ENCODE assay signal across 15 cellular contexts in genomic region chr4:67721770-67722597, GRCh38. TPM values are rescaled to one million over a fixed set of nuclear protein-coding genes. Genes with fewer than 3 reads are reported as not detected.
DNase-seq lines count a peak whose midpoint lies in the region; ATAC-seq and TF ChIP-seq lines count a peak whose summit lies in the region.
"Had no signal": no experiment of that assay in that cellular context is flagged by ENCODE, and none has a peak within 500 bp of the region (broad histone marks: within the 10 kb centered on the region; RNA-seq: fewer than 3 reads in every experiment).

No MANE protein-coding gene starts in this region.

- no peak; the same call in 1 of the 2 replicates for TF ChIP-seq EP300 in Ishikawa (IDR thresholded peaks at IDR 0.05; ENCODE audit: borderline replicate concordance)

- in situ Hi-C loops in astrocyte of the spinal cord (cut with HindIII; ENCODE audit: low sequenced_read_pairs): no loop called here

- no peak for ATAC-seq in HG03442 (IDR thresholded peaks at IDR 0.05; ENCODE audit: unreplicated experiment)
- ATAC-seq: stimulated activated naive CD8-positive, alpha-beta T cell treated with anti-CD3 and anti-CD28 coated beads, Interleukin-15, Interleukin-2, amounts not matched to agents 100 U/mL and 50 U/mL, for 24 hours had no signal

- TF ChIP-seq CTCF in Calu3 (IDR thresholded peaks at IDR 0.05; ENCODE audit: unreplicated experiment) (no peak), astrocyte of the spinal cord (IDR thresholded peaks at IDR 0.05; ENCODE audit: low read depth, low read length) (no peak)

- no peak overlapping the region for H3K4me3 ChIP-seq in astrocyte of the spinal cord (ENCODE audit: low read depth, low read length)
- H3K4me3 ChIP-seq: BLaER1 treated with 17β-estradiol and CSF1 and Interleukin-3, amounts not matched to agents 10 nM and 100 nM had no signal

- no peaks in the 10 kb centered on the region for H3K9me3 Mint-ChIP-seq in Calu3 (ENCODE audit: low read depth, unreplicated experiment)

- no peak for TF ChIP-seq RAD21 in Ishikawa (IDR thresholded peaks at IDR 0.05; ENCODE audit: low read depth)

- no peaks in the 10 kb centered on the region for H3K27me3 Mint-ChIP-seq in Calu3 (ENCODE audit: unreplicated experiment)

- intact Hi-C loops in Calu3 (cut with micrococcal nuclease; ENCODE audit: unreplicated experiment): no loop called here

- no peaks in the 10 kb centered on the region for H3K4me1 Mint-ChIP-seq in Calu3 (ENCODE audit: low read depth, unreplicated experiment)

- no peak overlapping the region for H3K27ac Mint-ChIP-seq in Calu3 (ENCODE audit: unreplicated experiment)

- H3K36me3 Mint-ChIP-seq in Calu3 (ENCODE audit: insufficient read depth, unreplicated experiment): no peaks in the 10 kb centered on the region

- DNase-seq in Calu3 (peak; percentile 17), astrocyte of the spinal cord (ENCODE audit: low read depth, low spot score) (peak; percentile 44), islet precursor cell (peak; percentile 77), NCI-H69 (lab: John Stamatoyannopoulos, UW) (no peak), HuH-7.5 (ENCODE audit: low spot score) (no peak)
- DNase-seq in stimulated activated CD8-positive, alpha-beta memory T cell treated with anti-CD3 and anti-CD28 coated beads, Interleukin-4, amount 100 ng/mL, for 48 hours: no peak
- DNase-seq: effector CD8-positive, alpha-beta T cell; hippocampal formation; NCI-H2029; stimulated activated CD4-positive, alpha-beta T cell treated with anti-CD3 and anti-CD28 coated beads, Interleukin-4, amount 100 ng/mL, for 1 hour; stimulated activated naive CD8-positive, alpha-beta T cell treated with anti-CD3 and anti-CD28 coated beads, Interleukin-15, Interleukin-2, amounts not matched to agents 100 U/mL and 50 U/mL, for 24 hours; T-helper 1 cell had no signal

- CTCF ChIA-PET in Calu3 (lab: Charles Lee): no interaction called here

- H3K4me3 Mint-ChIP-seq in Calu3 (ENCODE audit: low read depth, unreplicated experiment): no peak overlapping the region

- BruUV-seq in Calu3 (replicated peaks; lab: Mats Ljungman, UMichigan): no TSS peak

TF ChIP-seq in Ishikawa, 13 proteins besides CTCF, POLR2A, EP300 and RAD21:
- TF ChIP-seq YY1 (IDR thresholded peaks at IDR 0.05; ENCODE audit: low read depth) (peak; percentile 81), ZBTB7A (IDR thresholded peaks at IDR 0.05; ENCODE audit: low read depth) (no peak), FOXM1 (IDR thresholded peaks at IDR 0.05; ENCODE audit: borderline replicate concordance, low read depth) (no peak), CREB1 (IDR thresholded peaks at IDR 0.05; ENCODE audit: low read depth) (no peak), TEAD4 (IDR thresholded peaks at IDR 0.05) (peak; percentile 52), MAX (IDR thresholded peaks at IDR 0.05) (0 out of 2 replicates have a peak, but pooled peaks have one; percentile 35), NFIC (IDR thresholded peaks at IDR 0.05) (no peak), EGR1 (IDR thresholded peaks at IDR 0.05) (no peak), USF1 (IDR thresholded peaks at IDR 0.05) (no peak), REST (IDR thresholded peaks at IDR 0.05; ENCODE audit: low read depth) (no peak)

RNA-seq across cellular contexts. Expression of gene UBA6, which starts 21.0 kb away (rescaled TPM):
- 66.1 and 70.7 TPM in 2 replicates for total RNA-seq in Calu3 (2022)

RNA-seq across cellular contexts. Expression of gene GNRHR, which starts 32.2 kb away (rescaled TPM):
- total RNA-seq in Calu3 (2022): not detected in 2 replicates

Comparison
In these comparisons a context has a peak if more than half of its experiments do, and no peak if none do; other contexts are left out.
1. DNase-seq: peak in Calu3 (single experiment), astrocyte of the spinal cord (single experiment) and islet precursor cell (single experiment); none in NCI-H69 (single experiment), HuH-7.5 (single experiment) and stimulated activated CD8-positive, alpha-beta memory T cell treated with anti-CD3 and anti-CD28 coated beads, Interleukin-4, amount 100 ng/mL, for 48 hours (single experiment).